ENCODE assay signal across 1 cellular context in genomic region chr5:23627976-23628375, GRCh38.
TF ChIP-seq lines count a peak whose summit lies in the region.

No MANE protein-coding gene starts in this region.

TF ChIP-seq in SK-N-SH, 30 proteins besides CTCF, POLR2A, EP300 and RAD21 (continued from another document):
- TF ChIP-seq YY1 (IDR thresholded peaks at IDR 0.05; ENCODE audit: low read depth): no peak
TF ChIP-seq in SK-N-SH: peak in this region for 0.
